11 cellular contexts compared by ENCODE assay signal in the genomic region with DNA sequence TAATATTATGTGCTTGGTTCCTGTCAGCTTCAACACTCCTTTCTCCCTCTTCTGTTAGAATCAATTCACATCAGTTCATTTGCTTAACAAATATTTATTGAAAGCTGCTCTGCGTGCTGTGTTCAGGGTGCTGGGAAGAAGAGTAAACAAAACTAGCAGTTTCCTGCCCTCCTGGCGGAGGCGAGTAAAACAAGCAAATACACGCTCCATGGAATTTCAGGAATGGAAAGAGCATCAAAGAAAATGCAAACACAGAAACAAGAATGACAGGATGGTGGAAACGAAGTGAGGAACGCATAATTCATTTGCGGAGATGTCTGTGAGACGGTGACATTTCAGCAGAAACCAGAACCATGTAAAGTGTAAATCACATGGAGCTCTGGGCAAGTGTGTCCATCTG. TPM values are rescaled to one million over a fixed set of nuclear protein-coding genes. Genes with fewer than 3 reads are reported as not detected.
DNase-seq lines count a peak whose midpoint lies in the region; ATAC-seq and TF ChIP-seq lines count a peak whose summit lies in the region.
"Had no signal": no experiment of that assay in that cellular context is flagged by ENCODE, and none has a peak within 500 bp of the region (broad histone marks: within the 10 kb centered on the region; RNA-seq: fewer than 3 reads in every experiment).

No MANE protein-coding gene starts in this region.

- no peaks in the 10 kb centered on the region for H3K79me2 ChIP-seq in parathyroid adenoma

- CTCF ChIA-PET in Panc1 (lab: Charles Lee): interaction anchor here (0.7 kb wide), 1 partner anchor 735 kb away, joined by 4 read pairs; no protein-coding TSS in a partner anchor

- in situ Hi-C loops in Panc1 (cut with HindIII; ENCODE audit: low pct_unique_long_range_greater_than_20kb, low sequenced_read_pairs): no loop called here

- no peaks in the 10 kb centered on the region for H3K36me3 Mint-ChIP-seq in glutamatergic neuron (ENCODE audit: unreplicated experiment)

- peak overlapping the region; percentile 53; the same call in 1 of the 2 replicates for H3K27ac ChIP-seq in HUES6 (ENCODE audit: low read depth, low read length)
- H3K27ac ChIP-seq in Panc1 (ENCODE audit: low read length): peak overlapping the region; percentile 32
- H3K27ac ChIP-seq in parathyroid adenoma: no peak overlapping the region
- no peak overlapping the region for H3K27ac ChIP-seq in WERI-Rb-1

- H3K27ac Mint-ChIP-seq in glutamatergic neuron (ENCODE audit: unreplicated experiment): no peak overlapping the region
- H3K27ac Mint-ChIP-seq: activated naive CD4-positive, alpha-beta T cell treated with anti-CD3 and anti-CD28 coated beads, Interleukin-2, amount 50 U/mL, for 72 hours had no signal

- H3K36me3 ChIP-seq in HUES6 (ENCODE audit: control insufficient read depth, insufficient read depth, low read length): no peaks in the 10 kb centered on the region
- H3K36me3 ChIP-seq in Panc1 (ENCODE audit: control insufficient read depth, insufficient read depth, low read length): no peaks in the 10 kb centered on the region
- H3K36me3 ChIP-seq in parathyroid adenoma (ENCODE audit: control insufficient read depth, insufficient read depth, low read length): no peaks in the 10 kb centered on the region
- no peaks in the 10 kb centered on the region for H3K36me3 ChIP-seq in WERI-Rb-1

- no peaks in the 10 kb centered on the region for H3K9me3 Mint-ChIP-seq in glutamatergic neuron (ENCODE audit: unreplicated experiment)
- H3K9me3 Mint-ChIP-seq: activated naive CD4-positive, alpha-beta T cell treated with anti-CD3 and anti-CD28 coated beads, Interleukin-2, amount 50 U/mL, for 72 hours had no signal

- peak overlapping the region; percentile 10 for H3K4me3 ChIP-seq in HUES6 (ENCODE audit: low read depth, low read length)
- H3K4me3 ChIP-seq in Panc1 (ENCODE audit: low read depth in 2 of 2, low read length in 2 of 2): peak overlapping the region in 1 of 2 experiments; percentile 23; a peak in 1 of 4 replicates
- H3K4me3 ChIP-seq in parathyroid adenoma (ENCODE audit: low read depth, low read length): no peak overlapping the region
- H3K4me3 ChIP-seq in WERI-Rb-1 (ENCODE audit: low read depth, low read length): no peak overlapping the region

- ATAC-seq in Panc1: peak; percentile 84
- no peak for ATAC-seq in HG02588 (IDR thresholded peaks at IDR 0.05; ENCODE audit: unreplicated experiment)
- ATAC-seq in HG02642 (IDR thresholded peaks at IDR 0.05; ENCODE audit: poor library complexity, unreplicated experiment): no peak
- ATAC-seq: activated naive CD4-positive, alpha-beta T cell treated with anti-CD3 and anti-CD28 coated beads, Interleukin-2, amount 50 U/mL, for 72 hours had no signal

- no TSS peak for BruUV-seq in Panc1 (replicated peaks; lab: Mats Ljungman, UMichigan)

- TF ChIP-seq CTCF in Panc1 (IDR thresholded peaks at IDR 0.05) (peak; percentile 14; the same call in 1 of the 2 replicates), glutamatergic neuron (IDR thresholded peaks at IDR 0.05; ENCODE audit: partially characterized antibody, unreplicated experiment) (no peak), parathyroid adenoma (IDR thresholded peaks at IDR 0.05) (no peak), WERI-Rb-1 (IDR thresholded peaks at IDR 0.05; ENCODE audit: low read depth, low read length) (no peak)

- H3K4me1 ChIP-seq in HUES6 (ENCODE audit: control insufficient read depth, insufficient read depth, low read length) (peaks cover 43% of the 10 kb centered on the region), Panc1 (ENCODE audit: control insufficient read depth, insufficient read depth, low read length) (peaks cover 10% of the 10 kb centered on the region), parathyroid adenoma (no peaks in the 10 kb centered on the region)

- peak overlapping the region; percentile 50 for H3K4me3 Mint-ChIP-seq in glutamatergic neuron (ENCODE audit: unreplicated experiment)

- peaks cover 5% of the 10 kb centered on the region for H3K4me1 Mint-ChIP-seq in glutamatergic neuron (ENCODE audit: low read depth, unreplicated experiment)

- peak overlapping the region; percentile 34 for H2AFZ ChIP-seq in parathyroid adenoma

- no peaks in the 10 kb centered on the region for H3K27me3 Mint-ChIP-seq in glutamatergic neuron (ENCODE audit: unreplicated experiment)

- H3K27me3 ChIP-seq in HUES6 (ENCODE audit: control insufficient read depth, insufficient read depth, low read length): no peaks in the 10 kb centered on the region
- no peaks in the 10 kb centered on the region for H3K27me3 ChIP-seq in Panc1 (ENCODE audit: control insufficient read depth, insufficient read depth, low read length)
- H3K27me3 ChIP-seq in parathyroid adenoma (ENCODE audit: control insufficient read depth, insufficient read depth, low read length): no peaks in the 10 kb centered on the region
- no peaks in the 10 kb centered on the region for H3K27me3 ChIP-seq in WERI-Rb-1 (ENCODE audit: insufficient read depth, low read depth, severe bottlenecking)

- DNase-seq in Panc1 (ENCODE audit: low read depth, low spot score) (no peak), glutamatergic neuron (no peak), WERI-Rb-1 (no peak)
- DNase-seq in stimulated activated CD4-positive, alpha-beta T cell treated with anti-CD3 and anti-CD28 coated beads, Interleukin-4, amount 100 ng/mL, for 1 hour: no peak
- DNase-seq: GDM1 had no signal

- H3K9ac ChIP-seq in HUES6 (ENCODE audit: low read length) (no peak overlapping the region), parathyroid adenoma (no peak overlapping the region)

- intact Hi-C loops in Panc1 (cut with micrococcal nuclease; ENCODE audit: unreplicated experiment): loop anchor here (5.0 to 10.0 kb wide), 4 partner anchors 148 to 716 kb away; no protein-coding TSS in a partner anchor

- no peak overlapping the region for H3K4me2 ChIP-seq in parathyroid adenoma (ENCODE audit: low read length)

- H3K9me3 ChIP-seq in HUES6 (ENCODE audit: control insufficient read depth, insufficient read depth, low read depth, low read length) (peaks cover 10% of the 10 kb centered on the region), Panc1 (ENCODE audit: control insufficient read depth, insufficient read depth, low read depth, low read length) (peaks cover 14% of the 10 kb centered on the region; the same call in 1 of the 2 replicates), parathyroid adenoma (ENCODE audit: control insufficient read depth, low read length) (no peaks in the 10 kb centered on the region), WERI-Rb-1 (ENCODE audit: severe bottlenecking) (no peaks in the 10 kb centered on the region)

- POLR2A ChIA-PET in Panc1 (lab: Charles Lee): no interaction called here

RNA-seq across cellular contexts. Expression of a gene that starts 49.4 kb away (rescaled TPM):
- 3.7 TPM for total RNA-seq in Panc1 (2021; ENCODE audit: unreplicated experiment)
- polyA plus RNA-seq in Panc1 (2012; ENCODE audit: insufficient read length): 3.1 TPM
- 1.9 TPM for total RNA-seq in glutamatergic neuron (ENCODE audit: unreplicated experiment)
- total RNA-seq: activated naive CD4-positive, alpha-beta T cell treated with anti-CD3 and anti-CD28 coated beads, Interleukin-2, amount 50 U/mL, for 72 hours; pulmonary artery endothelial cell had no signal

Comparison
In these comparisons a context has a peak if more than half of its experiments do, and no peak if none do; other contexts are left out.
1. H3K27ac ChIP-seq: peak in HUES6 (single experiment) and Panc1 (single experiment); none in parathyroid adenoma (single experiment) and WERI-Rb-1 (single experiment).